In genomic region chr16:57747091-57747490, GRCh38 we compare ENCODE assay signal across 30 cellular contexts. TPM values are rescaled to one million over a fixed set of nuclear protein-coding genes. Genes with fewer than 3 reads are reported as not detected.
"Had no signal": no experiment of that assay in that cellular context is flagged by ENCODE, and none has a peak within 500 bp of the region (broad histone marks: within the 10 kb centered on the region; RNA-seq: fewer than 3 reads in every experiment).

No MANE protein-coding gene starts in this region.

- H3K27ac ChIP-seq: ascending aorta, Peyer's patch had no signal

- H3K4me3 ChIP-seq: ascending aorta, cardiac muscle cell, Peyer's patch had no signal

- DNase-seq: activated CD4-positive, alpha-beta T cell treated with anti-CD3 and anti-CD28 coated beads, Interleukin-2, amount 10 ng/mL, durations not matched to agents 24 days and 14 days; activated CD4-positive, alpha-beta T cell treated with anti-CD3 and anti-CD28 coated beads, Interleukin-2, amount 50 U/mL, for 4 hours; activated CD8-positive, alpha-beta T cell treated with anti-CD3 and anti-CD28 coated beads for 36 hours; activated effector memory CD4-positive, alpha-beta T cell treated with anti-CD3 and anti-CD28 coated beads, Interleukin-2, amount 50 U/mL, for 16 hours; activated naive CD4-positive, alpha-beta T cell; activated naive CD4-positive, alpha-beta T cell treated with anti-CD3 and anti-CD28 coated beads, Interleukin-2, amount 50 U/mL, for 16 hours; activated naive CD8-positive, alpha-beta T cell treated with anti-CD3 and anti-CD28 coated beads for 36 hours; activated T-cell treated with anti-CD3 and anti-CD28 coated beads, Interleukin-2, amount 50 U/mL, for 1 hour; activated T-cell treated with anti-CD3 and anti-CD28 coated beads, Interleukin-2, amount 50 U/mL, for 72 hours; amniotic stem cell; NCI-H1105; NCI-H1417 treated with DMSO at 0.1 percent for 48 hours; NCI-H187 treated with DMSO at 0.1 percent for 48 hours; NCI-H2081; NCI-H345; NCI-H524 treated with DMSO at 0.1 percent for 48 hours; NK-92 treated with Interleukin-12 subunit alpha and Interleukin-12 subunit beta, amount 100 ng/mL, for 24 hours; PC-3; Peyer's patch; RPMI8226; SW 1271; T-helper 1 cell; T-helper 2 cell; T-helper 9 cell had no signal

- H3K9me3 ChIP-seq: ascending aorta, Peyer's patch had no signal

- ATAC-seq: activated CD8-positive, alpha-beta T cell treated with anti-CD3 and anti-CD28 coated beads for 36 hours; activated T-cell treated with anti-CD3 and anti-CD28 coated beads, Interleukin-2, amount 50 U/mL, for 72 hours; activated T-helper 17 cell treated with anti-CD3 and anti-CD28 coated beads, Interleukin-2, amount 50 U/mL, for 72 hours; PC-3 had no signal

- H3K27me3 ChIP-seq: ascending aorta, cardiac muscle cell, Peyer's patch had no signal

- H3K4me1 ChIP-seq: ascending aorta, Peyer's patch had no signal

RNA-seq across cellular contexts. Expression of gene DRC7, which starts 52.5 kb away (rescaled TPM):
- total RNA-seq: activated CD4-positive, alpha-beta T cell treated with anti-CD3 and anti-CD28 coated beads, Interleukin-2, amount 10 ng/mL, durations not matched to agents 24 days and 14 days; activated CD8-positive, alpha-beta memory T cell treated with anti-CD3 and anti-CD28 coated beads for 36 hours; activated naive CD8-positive, alpha-beta T cell treated with anti-CD3 and anti-CD28 coated beads for 36 hours; activated T-helper 17 cell treated with anti-CD3 and anti-CD28 coated beads, Interleukin-2, amount 50 U/mL, for 72 hours; ascending aorta; MCF 10A; NCI-H460; PC-3; Peyer's patch had no signal
